In genomic region chr3:124467980-124468902, GRCh38 we compare ENCODE assay signal across 9 cellular contexts.
A peak's percentile ranks its signal among the peaks of the same experiment; 100 is the strongest.
DNase-seq lines count a peak whose midpoint lies in the region; ATAC-seq, FAIRE-seq and TF ChIP-seq lines count a peak whose summit lies in the region.
"Had no signal": no experiment of that assay in that cellular context is flagged by ENCODE, and none has a peak within 500 bp of the region (broad histone marks: within the 10 kb centered on the region; RNA-seq: fewer than 3 reads in every experiment).

No MANE protein-coding gene starts in this region.

- no peaks in the 10 kb centered on the region for H3K9me3 Mint-ChIP-seq in Calu3 (ENCODE audit: low read depth, unreplicated experiment)
- H3K9me3 Mint-ChIP-seq in activated T-helper 17 cell treated with anti-CD3 and anti-CD28 coated beads, Interleukin-2, amount 50 U/mL, for 72 hours: no peaks in the 10 kb centered on the region
- H3K9me3 Mint-ChIP-seq: T-helper 1 cell treated with Interleukin-12 subunit alpha and Interleukin-12 subunit beta and Interleukin-4 antibody, amounts not matched to agents 30 μg/mL and 1 μg/mL, for 36 hours had no signal

- peak; percentile 78 for FAIRE-seq in H54 (lab: Jason Lieb, UNC)

- no TSS peak for BruUV-seq in Calu3 (replicated peaks; lab: Mats Ljungman, UMichigan)

- peak; percentile 50 for ATAC-seq in activated T-helper 17 cell treated with anti-CD3 and anti-CD28 coated beads, Interleukin-2, amount 50 U/mL, for 72 hours (replicated peaks)
- ATAC-seq in HG02938 (IDR thresholded peaks at IDR 0.05; ENCODE audit: unreplicated experiment): no peak

- H3K27ac Mint-ChIP-seq in Calu3 (ENCODE audit: unreplicated experiment): no peak overlapping the region
- H3K27ac Mint-ChIP-seq in activated T-helper 17 cell treated with anti-CD3 and anti-CD28 coated beads, Interleukin-2, amount 50 U/mL, for 72 hours: no peak overlapping the region
- H3K27ac Mint-ChIP-seq: T-helper 1 cell treated with Interleukin-12 subunit alpha and Interleukin-12 subunit beta and Interleukin-4 antibody, amounts not matched to agents 30 μg/mL and 1 μg/mL, for 36 hours had no signal

- H3K36me3 Mint-ChIP-seq in Calu3 (ENCODE audit: insufficient read depth, unreplicated experiment): no peaks in the 10 kb centered on the region
- H3K36me3 Mint-ChIP-seq in activated T-helper 17 cell treated with anti-CD3 and anti-CD28 coated beads, Interleukin-2, amount 50 U/mL, for 72 hours (ENCODE audit: low read depth): no peaks in the 10 kb centered on the region

- peak; percentile 90 for TF ChIP-seq CTCF in Calu3 (IDR thresholded peaks at IDR 0.05; ENCODE audit: unreplicated experiment)

- no peaks in the 10 kb centered on the region for H3K4me1 Mint-ChIP-seq in Calu3 (ENCODE audit: low read depth, unreplicated experiment)
- no peaks in the 10 kb centered on the region for H3K4me1 Mint-ChIP-seq in activated T-helper 17 cell treated with anti-CD3 and anti-CD28 coated beads, Interleukin-2, amount 50 U/mL, for 72 hours

- intact Hi-C loops in Calu3 (cut with micrococcal nuclease; ENCODE audit: unreplicated experiment): loop anchor here (1.0 to 2.0 kb wide), 2 partner anchors 117 to 451 kb away; no protein-coding TSS in a partner anchor
- intact Hi-C loops in head of caudate nucleus (cut with DNase I): loop anchor here (5.0 kb wide), 1 partner anchor 116 kb away; no protein-coding TSS in a partner anchor

- no peak for TF ChIP-seq POLR2A in H54 (IDR thresholded peaks at IDR 0.05; ENCODE audit: low read depth, low read length)

- H3K4me3 Mint-ChIP-seq in Calu3 (ENCODE audit: low read depth, unreplicated experiment): no peak overlapping the region
- no peak overlapping the region for H3K4me3 Mint-ChIP-seq in activated T-helper 17 cell treated with anti-CD3 and anti-CD28 coated beads, Interleukin-2, amount 50 U/mL, for 72 hours
- H3K4me3 Mint-ChIP-seq: T-helper 1 cell treated with Interleukin-12 subunit alpha and Interleukin-12 subunit beta and Interleukin-4 antibody, amounts not matched to agents 30 μg/mL and 1 μg/mL, for 36 hours had no signal

- DNase-seq in Calu3 (peak; percentile 66), H54 (ENCODE audit: insufficient read length, low spot score) (peak; percentile 57), NCI-H2227 (lab: John Stamatoyannopoulos, UW; ENCODE audit: unreplicated experiment) (peak; percentile 72), head of caudate nucleus (peak; percentile 23 to 83 (median 58)), retina (peak; percentile 80)
- no peak for DNase-seq in central memory CD4-positive, alpha-beta T cell

- CTCF ChIA-PET in Calu3 (lab: Charles Lee): interaction anchor here (0.7 to 2.1 kb wide), 3 partner anchors 117 to 388 kb away, joined by 3 to 14 read pairs (median 3); no protein-coding TSS in a partner anchor

- H3K27me3 Mint-ChIP-seq in Calu3 (ENCODE audit: unreplicated experiment): peaks cover 71% of the 10 kb centered on the region
- peaks cover 27% of the 10 kb centered on the region for H3K27me3 Mint-ChIP-seq in activated T-helper 17 cell treated with anti-CD3 and anti-CD28 coated beads, Interleukin-2, amount 50 U/mL, for 72 hours
